In the genomic region with DNA sequence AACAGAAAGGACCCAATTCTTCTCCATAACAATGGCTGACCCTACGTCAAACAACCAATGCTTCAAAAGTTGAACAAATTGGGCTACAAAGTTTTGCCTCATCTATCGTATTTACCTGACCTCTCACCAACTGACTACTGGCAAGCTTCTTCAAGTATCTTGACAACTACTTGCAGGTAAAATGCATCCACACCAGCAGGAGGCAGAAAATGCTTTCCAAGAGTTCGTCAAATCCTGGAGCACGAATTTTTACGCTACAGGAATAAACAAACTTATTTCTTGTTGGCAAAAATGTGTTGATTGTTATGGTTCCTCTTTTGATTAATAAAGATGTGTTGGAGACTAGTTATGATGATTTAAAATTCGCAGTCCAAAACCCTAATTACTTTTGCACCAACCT, we compare ENCODE assay signal across 2 cellular contexts.
TF ChIP-seq lines count a peak whose summit lies in the region.

No MANE protein-coding gene starts in this region.

TF ChIP-seq in GM23338, 12 proteins besides CTCF, POLR2A, EP300 and RAD21:
- TF ChIP-seq CREB1 (CRISPR knock-in tag; IDR thresholded peaks at IDR 0.05; ENCODE audit: low read depth) = no peak

TF ChIP-seq in H1, 55 proteins besides CTCF, POLR2A, EP300 and RAD21:
- TF ChIP-seq TAF7 (optimal IDR thresholded peaks at IDR 0.05; ENCODE audit: borderline replicate concordance, low read depth, low read length) (no peak), POU5F1 (IDR thresholded peaks at IDR 0.05; ENCODE audit: low read depth, low read length) (no peak), MAFK (IDR thresholded peaks at IDR 0.05; ENCODE audit: low read depth, low read length) (no peak), EZH2 (IDR thresholded peaks at IDR 0.05; ENCODE audit: low read depth, low read length, severe bottlenecking) (no peak), CREB1 (IDR thresholded peaks at IDR 0.05) (no peak), KDM1A (IDR thresholded peaks at IDR 0.05; ENCODE audit: borderline replicate concordance, low read length) (no peak), JUND (IDR thresholded peaks at IDR 0.05; ENCODE audit: low read length) (no peak), SP2 (IDR thresholded peaks at IDR 0.05; ENCODE audit: low read length) (no peak), NRF1 (IDR thresholded peaks at IDR 0.05; ENCODE audit: low read depth, low read length) (no peak), CHD7 (IDR thresholded peaks at IDR 0.05; ENCODE audit: insufficient replicate concordance, low read length) (no peak), MAX (IDR thresholded peaks at IDR 0.05) (no peak)
- TF ChIP-seq, protein P1, sequence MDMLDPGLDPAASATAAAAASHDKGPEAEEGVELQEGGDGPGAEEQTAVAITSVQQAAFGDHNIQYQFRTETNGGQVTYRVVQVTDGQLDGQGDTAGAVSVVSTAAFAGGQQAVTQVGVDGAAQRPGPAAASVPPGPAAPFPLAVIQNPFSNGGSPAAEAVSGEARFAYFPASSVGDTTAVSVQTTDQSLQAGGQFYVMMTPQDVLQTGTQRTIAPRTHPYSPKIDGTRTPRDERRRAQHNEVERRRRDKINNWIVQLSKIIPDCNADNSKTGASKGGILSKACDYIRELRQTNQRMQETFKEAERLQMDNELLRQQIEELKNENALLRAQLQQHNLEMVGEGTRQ (IDR thresholded peaks at IDR 0.05; ENCODE audit: low read length) = no peak
